In genomic region chr20:50727792-50728485, GRCh38 we compare ENCODE assay signal across 1 cellular context.
TF ChIP-seq lines count a peak whose summit lies in the region.

No MANE protein-coding gene starts in this region.

TF ChIP-seq in HCT116, 20 proteins besides CTCF, POLR2A, EP300 and RAD21 (continued from another document):
- TF ChIP-seq, protein P1, sequence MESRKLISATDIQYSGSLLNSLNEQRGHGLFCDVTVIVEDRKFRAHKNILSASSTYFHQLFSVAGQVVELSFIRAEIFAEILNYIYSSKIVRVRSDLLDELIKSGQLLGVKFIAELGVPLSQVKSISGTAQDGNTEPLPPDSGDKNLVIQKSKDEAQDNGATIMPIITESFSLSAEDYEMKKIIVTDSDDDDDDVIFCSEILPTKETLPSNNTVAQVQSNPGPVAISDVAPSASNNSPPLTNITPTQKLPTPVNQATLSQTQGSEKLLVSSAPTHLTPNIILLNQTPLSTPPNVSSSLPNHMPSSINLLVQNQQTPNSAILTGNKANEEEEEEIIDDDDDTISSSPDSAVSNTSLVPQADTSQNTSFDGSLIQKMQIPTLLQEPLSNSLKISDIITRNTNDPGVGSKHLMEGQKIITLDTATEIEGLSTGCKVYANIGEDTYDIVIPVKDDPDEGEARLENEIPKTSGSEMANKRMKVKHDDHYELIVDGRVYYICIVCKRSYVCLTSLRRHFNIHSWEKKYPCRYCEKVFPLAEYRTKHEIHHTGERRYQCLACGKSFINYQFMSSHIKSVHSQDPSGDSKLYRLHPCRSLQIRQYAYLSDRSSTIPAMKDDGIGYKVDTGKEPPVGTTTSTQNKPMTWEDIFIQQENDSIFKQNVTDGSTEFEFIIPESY (IDR thresholded peaks at IDR 0.05; ENCODE audit: extremely low read depth, insufficient replicate concordance, low read length): no peak
- TF ChIP-seq, protein P2, sequence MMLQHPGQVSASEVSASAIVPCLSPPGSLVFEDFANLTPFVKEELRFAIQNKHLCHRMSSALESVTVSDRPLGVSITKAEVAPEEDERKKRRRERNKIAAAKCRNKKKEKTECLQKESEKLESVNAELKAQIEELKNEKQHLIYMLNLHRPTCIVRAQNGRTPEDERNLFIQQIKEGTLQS (IDR thresholded peaks at IDR 0.05): no peak
- TF ChIP-seq SRF (IDR thresholded peaks at IDR 0.05; ENCODE audit: low read depth) (no peak), SP1 (IDR thresholded peaks at IDR 0.05; ENCODE audit: low read depth) (no peak), CBX3 (IDR thresholded peaks at IDR 0.05; ENCODE audit: low read depth) (no peak), SIN3A (IDR thresholded peaks at IDR 0.05; ENCODE audit: low read depth) (no peak), EGR1 (IDR thresholded peaks at IDR 0.05; ENCODE audit: low read depth) (no peak)
- TF ChIP-seq, protein P3, sequence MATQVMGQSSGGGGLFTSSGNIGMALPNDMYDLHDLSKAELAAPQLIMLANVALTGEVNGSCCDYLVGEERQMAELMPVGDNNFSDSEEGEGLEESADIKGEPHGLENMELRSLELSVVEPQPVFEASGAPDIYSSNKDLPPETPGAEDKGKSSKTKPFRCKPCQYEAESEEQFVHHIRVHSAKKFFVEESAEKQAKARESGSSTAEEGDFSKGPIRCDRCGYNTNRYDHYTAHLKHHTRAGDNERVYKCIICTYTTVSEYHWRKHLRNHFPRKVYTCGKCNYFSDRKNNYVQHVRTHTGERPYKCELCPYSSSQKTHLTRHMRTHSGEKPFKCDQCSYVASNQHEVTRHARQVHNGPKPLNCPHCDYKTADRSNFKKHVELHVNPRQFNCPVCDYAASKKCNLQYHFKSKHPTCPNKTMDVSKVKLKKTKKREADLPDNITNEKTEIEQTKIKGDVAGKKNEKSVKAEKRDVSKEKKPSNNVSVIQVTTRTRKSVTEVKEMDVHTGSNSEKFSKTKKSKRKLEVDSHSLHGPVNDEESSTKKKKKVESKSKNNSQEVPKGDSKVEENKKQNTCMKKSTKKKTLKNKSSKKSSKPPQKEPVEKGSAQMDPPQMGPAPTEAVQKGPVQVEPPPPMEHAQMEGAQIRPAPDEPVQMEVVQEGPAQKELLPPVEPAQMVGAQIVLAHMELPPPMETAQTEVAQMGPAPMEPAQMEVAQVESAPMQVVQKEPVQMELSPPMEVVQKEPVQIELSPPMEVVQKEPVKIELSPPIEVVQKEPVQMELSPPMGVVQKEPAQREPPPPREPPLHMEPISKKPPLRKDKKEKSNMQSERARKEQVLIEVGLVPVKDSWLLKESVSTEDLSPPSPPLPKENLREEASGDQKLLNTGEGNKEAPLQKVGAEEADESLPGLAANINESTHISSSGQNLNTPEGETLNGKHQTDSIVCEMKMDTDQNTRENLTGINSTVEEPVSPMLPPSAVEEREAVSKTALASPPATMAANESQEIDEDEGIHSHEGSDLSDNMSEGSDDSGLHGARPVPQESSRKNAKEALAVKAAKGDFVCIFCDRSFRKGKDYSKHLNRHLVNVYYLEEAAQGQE (IDR thresholded peaks at IDR 0.05; ENCODE audit: low read depth): no peak
